In genomic region chr20:36237477-36237876, GRCh38 we compare ENCODE assay signal across 9 cellular contexts. TPM values are rescaled to one million over a fixed set of nuclear protein-coding genes. Genes with fewer than 3 reads are reported as not detected.
DNase-seq lines count a peak whose midpoint lies in the region; ATAC-seq and TF ChIP-seq lines count a peak whose summit lies in the region.
"Had no signal": no experiment of that assay in that cellular context is flagged by ENCODE, and none has a peak within 500 bp of the region (broad histone marks: within the 10 kb centered on the region; RNA-seq: fewer than 3 reads in every experiment).

No MANE protein-coding gene starts in this region.

- intact Hi-C loops in dendritic cell treated with granulocyte-macrophage colony-stimulating factor and Interleukin-4, amounts not matched to agents 40 ng/mL and 50 ng/mL, for 4 days (cut with micrococcal nuclease), result no loop called here

- H3K4me3 Mint-ChIP-seq in dendritic cell treated with granulocyte-macrophage colony-stimulating factor and Interleukin-4, amounts not matched to agents 40 ng/mL and 50 ng/mL, for 4 days, result peak overlapping the region; percentile 93
- peak overlapping the region; percentile 97 to 98 (median 98) for H3K4me3 Mint-ChIP-seq in nephron

- POLR2A ChIA-PET in GM10248 (lab: Yijun Ruan, JAX), result no interaction called here

- H3K4me1 Mint-ChIP-seq in dendritic cell treated with granulocyte-macrophage colony-stimulating factor and Interleukin-4, amounts not matched to agents 40 ng/mL and 50 ng/mL, for 4 days (ENCODE audit: low read depth), result peaks cover 32% of the 10 kb centered on the region
- H3K4me1 Mint-ChIP-seq in nephron, result peaks cover 37% of the 10 kb centered on the region

- H3K27me3 ChIP-seq in MG63, result no peaks in the 10 kb centered on the region

- peak overlapping the region; percentile 100 for H3K4me3 ChIP-seq in MG63

- no peaks in the 10 kb centered on the region for H3K27me3 Mint-ChIP-seq in dendritic cell treated with granulocyte-macrophage colony-stimulating factor and Interleukin-4, amounts not matched to agents 40 ng/mL and 50 ng/mL, for 4 days
- peaks cover 4% of the 10 kb centered on the region for H3K27me3 Mint-ChIP-seq in nephron (ENCODE audit: low read depth)

- CTCF ChIA-PET in GM10248 (lab: Yijun Ruan, JAX), result interaction anchor here (0.6 to 4.6 kb wide), 8 partner anchors 10 to 768 kb away, joined by 3 to 17 read pairs (median 3); no protein-coding TSS in a partner anchor

- no peaks in the 10 kb centered on the region for H3K9me3 Mint-ChIP-seq in dendritic cell treated with granulocyte-macrophage colony-stimulating factor and Interleukin-4, amounts not matched to agents 40 ng/mL and 50 ng/mL, for 4 days
- no peaks in the 10 kb centered on the region for H3K9me3 Mint-ChIP-seq in nephron

- H3K9me3 ChIP-seq in MG63, result no peaks in the 10 kb centered on the region

- peak overlapping the region; percentile 93 for H3K27ac Mint-ChIP-seq in dendritic cell treated with granulocyte-macrophage colony-stimulating factor and Interleukin-4, amounts not matched to agents 40 ng/mL and 50 ng/mL, for 4 days
- H3K27ac Mint-ChIP-seq in nephron, result peak overlapping the region; percentile 96 to 98 (median 97)

- TF ChIP-seq CTCF in C4-2B (conservative IDR thresholded peaks at IDR 0.05) (no peak), nephron (IDR thresholded peaks at IDR 0.05; ENCODE audit: unreplicated experiment in 3 of 3) (no peak), GM10248 (IDR thresholded peaks at IDR 0.05; ENCODE audit: control extremely low read depth, extremely low read depth, low read depth, missing control alignments) (no peak)

- no peak for ATAC-seq in GM19452 (IDR thresholded peaks at IDR 0.05; ENCODE audit: unreplicated experiment)
- ATAC-seq in GM21723 (IDR thresholded peaks at IDR 0.05; ENCODE audit: unreplicated experiment), result no peak
- no peak for ATAC-seq in HG03045 (IDR thresholded peaks at IDR 0.05; ENCODE audit: unreplicated experiment)

- no peak for DNase-seq in MG63
- DNase-seq in GM10248 (ENCODE audit: extremely low spot score), result no peak
- DNase-seq: NCI-H187 had no signal

- H3K27ac ChIP-seq in C4-2B, result peak overlapping the region; percentile 78; the same call in 1 of the 2 replicates

- peaks cover 46% of the 10 kb centered on the region for H3K36me3 Mint-ChIP-seq in dendritic cell treated with granulocyte-macrophage colony-stimulating factor and Interleukin-4, amounts not matched to agents 40 ng/mL and 50 ng/mL, for 4 days (ENCODE audit: low read depth)
- H3K36me3 Mint-ChIP-seq in nephron (ENCODE audit: low read depth), result peaks cover 19% of the 10 kb centered on the region

- H3K36me3 ChIP-seq in MG63, result peaks cover 44% of the 10 kb centered on the region

RNA-seq across cellular contexts. Expression of gene AAR2, which starts 1.2 kb away (rescaled TPM):
- 43.1 and 59.0 TPM in 2 replicates for total RNA-seq in MG63 (2014; rRNA removed; shearing (Covaris generic); ENCODE audit: low replicate concordance)
